1 cellular context compared by ENCODE assay signal in the genomic region with DNA sequence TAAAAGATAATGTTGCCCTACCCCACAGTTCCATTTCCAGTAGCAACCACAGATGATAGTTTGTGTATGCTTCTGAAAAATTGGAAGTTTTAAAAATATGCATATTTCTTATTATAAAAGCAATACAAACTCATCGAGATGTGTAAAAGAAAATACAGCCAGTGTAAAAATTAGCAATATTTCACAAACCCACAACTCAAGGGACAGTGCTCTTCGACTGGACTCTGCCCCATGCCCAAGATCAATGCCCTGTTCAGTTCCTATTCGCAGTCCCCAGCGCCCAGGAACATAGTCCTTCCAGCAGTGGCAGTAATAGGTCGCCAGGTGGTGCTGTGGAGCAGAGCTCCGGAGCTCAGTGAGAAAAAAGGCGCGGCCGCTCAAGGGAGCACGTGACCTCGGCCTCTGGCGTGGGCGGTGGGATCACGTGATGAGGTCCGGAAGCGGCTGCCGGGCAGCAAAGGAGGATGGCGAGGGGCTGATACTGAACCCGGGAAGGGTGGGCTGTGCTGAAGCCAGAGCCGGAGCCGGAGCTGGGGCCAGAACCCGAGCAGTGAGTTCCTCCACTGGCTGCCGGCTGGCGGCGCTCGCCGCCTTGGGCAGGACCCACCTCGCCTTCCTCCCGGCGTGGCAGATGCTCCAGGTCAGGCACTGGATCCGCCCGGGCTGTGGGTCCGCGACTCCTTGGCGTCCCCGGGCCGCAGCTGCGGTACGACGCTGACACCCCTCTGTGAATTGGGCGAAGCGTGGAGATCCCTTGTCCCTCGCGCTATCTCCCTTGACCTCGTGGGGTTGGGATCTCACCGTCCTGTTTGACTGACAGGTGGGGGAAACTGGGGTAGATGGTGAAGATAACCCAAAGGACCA.
TF ChIP-seq lines count a peak whose summit lies in the region.

A gene (plus strand): TSS at position 430 of the 864 bp plus-strand sequence. CDS start 11,190 bp downstream, outside the sequence.

TF ChIP-seq in HepG2, 621 proteins besides CTCF, POLR2A, EP300 and RAD21 (continued from another document and continues in another):
- TF ChIP-seq, protein P1, sequence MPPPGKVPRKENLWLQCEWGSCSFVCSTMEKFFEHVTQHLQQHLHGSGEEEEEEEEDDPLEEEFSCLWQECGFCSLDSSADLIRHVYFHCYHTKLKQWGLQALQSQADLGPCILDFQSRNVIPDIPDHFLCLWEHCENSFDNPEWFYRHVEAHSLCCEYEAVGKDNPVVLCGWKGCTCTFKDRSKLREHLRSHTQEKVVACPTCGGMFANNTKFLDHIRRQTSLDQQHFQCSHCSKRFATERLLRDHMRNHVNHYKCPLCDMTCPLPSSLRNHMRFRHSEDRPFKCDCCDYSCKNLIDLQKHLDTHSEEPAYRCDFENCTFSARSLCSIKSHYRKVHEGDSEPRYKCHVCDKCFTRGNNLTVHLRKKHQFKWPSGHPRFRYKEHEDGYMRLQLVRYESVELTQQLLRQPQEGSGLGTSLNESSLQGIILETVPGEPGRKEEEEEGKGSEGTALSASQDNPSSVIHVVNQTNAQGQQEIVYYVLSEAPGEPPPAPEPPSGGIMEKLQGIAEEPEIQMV (CRISPR knock-in tag; IDR thresholded peaks at IDR 0.05; ENCODE audit: low read depth): no peak
- peak; percentile 77 for TF ChIP-seq ZSCAN9 (CRISPR knock-in tag; IDR thresholded peaks at IDR 0.05; ENCODE audit: borderline replicate concordance)
- no peak for TF ChIP-seq ZNF569 (CRISPR knock-in tag; IDR thresholded peaks at IDR 0.05; ENCODE audit: borderline replicate concordance)
- peak; percentile 50 for TF ChIP-seq HNRNPLL (IDR thresholded peaks at IDR 0.05; ENCODE audit: low read depth, low read length, poor library complexity, severe bottlenecking)
- TF ChIP-seq MEIS2 (CRISPR knock-in tag; IDR thresholded peaks at IDR 0.05): peak; percentile 74
- TF ChIP-seq ZNF674 (CRISPR knock-in tag; IDR thresholded peaks at IDR 0.05; ENCODE audit: low read depth): 0 out of 2 replicates have a peak, but pooled peaks have one; percentile 64
- no peak for TF ChIP-seq HHEX (CRISPR knock-in tag; IDR thresholded peaks at IDR 0.05)
- peak; percentile 26; the same call in 1 of the 2 replicates for TF ChIP-seq ZNF263 (CRISPR knock-in tag; IDR thresholded peaks at IDR 0.05)
- peak; percentile 67; the same call in 1 of the 2 replicates for TF ChIP-seq ZNF44 (CRISPR knock-in tag; IDR thresholded peaks at IDR 0.05)
- TF ChIP-seq FOXK2 (IDR thresholded peaks at IDR 0.05): no peak
- no peak for TF ChIP-seq FOXA1 (IDR thresholded peaks at IDR 0.05)
- 0 out of 2 replicates have a peak, but pooled peaks have one; percentile 16 for TF ChIP-seq FOXA1 (CRISPR knock-in tag; IDR thresholded peaks at IDR 0.05)
- peak; percentile 75 for TF ChIP-seq IKZF4 (CRISPR knock-in tag; IDR thresholded peaks at IDR 0.05; ENCODE audit: borderline replicate concordance, low read depth, not compliant biosample characterization)
- no peak for TF ChIP-seq ZKSCAN1 (IDR thresholded peaks at IDR 0.05; ENCODE audit: low read length)
- TF ChIP-seq CAMTA2 (CRISPR knock-in tag; IDR thresholded peaks at IDR 0.05; ENCODE audit: borderline replicate concordance): no peak
- no peak for TF ChIP-seq ZNF652 (CRISPR knock-in tag; IDR thresholded peaks at IDR 0.05; ENCODE audit: borderline replicate concordance, low read depth)
- peak; percentile 85; the same call in 1 of the 2 replicates for TF ChIP-seq ZKSCAN8 (CRISPR knock-in tag; IDR thresholded peaks at IDR 0.05; ENCODE audit: borderline replicate concordance)
- no peak for TF ChIP-seq ZNF432 (CRISPR knock-in tag; IDR thresholded peaks at IDR 0.05; ENCODE audit: borderline replicate concordance)
- TF ChIP-seq JUND (CRISPR knock-in tag; IDR thresholded peaks at IDR 0.05): no peak
- TF ChIP-seq GPN1 (CRISPR knock-in tag; IDR thresholded peaks at IDR 0.05; ENCODE audit: borderline replicate concordance): no peak
- TF ChIP-seq, protein P2, sequence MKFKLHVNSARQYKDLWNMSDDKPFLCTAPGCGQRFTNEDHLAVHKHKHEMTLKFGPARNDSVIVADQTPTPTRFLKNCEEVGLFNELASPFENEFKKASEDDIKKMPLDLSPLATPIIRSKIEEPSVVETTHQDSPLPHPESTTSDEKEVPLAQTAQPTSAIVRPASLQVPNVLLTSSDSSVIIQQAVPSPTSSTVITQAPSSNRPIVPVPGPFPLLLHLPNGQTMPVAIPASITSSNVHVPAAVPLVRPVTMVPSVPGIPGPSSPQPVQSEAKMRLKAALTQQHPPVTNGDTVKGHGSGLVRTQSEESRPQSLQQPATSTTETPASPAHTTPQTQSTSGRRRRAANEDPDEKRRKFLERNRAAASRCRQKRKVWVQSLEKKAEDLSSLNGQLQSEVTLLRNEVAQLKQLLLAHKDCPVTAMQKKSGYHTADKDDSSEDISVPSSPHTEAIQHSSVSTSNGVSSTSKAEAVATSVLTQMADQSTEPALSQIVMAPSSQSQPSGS (CRISPR knock-in tag; IDR thresholded peaks at IDR 0.05): peak; percentile 47; the same call in 1 of the 2 replicates
- TF ChIP-seq, protein P3, sequence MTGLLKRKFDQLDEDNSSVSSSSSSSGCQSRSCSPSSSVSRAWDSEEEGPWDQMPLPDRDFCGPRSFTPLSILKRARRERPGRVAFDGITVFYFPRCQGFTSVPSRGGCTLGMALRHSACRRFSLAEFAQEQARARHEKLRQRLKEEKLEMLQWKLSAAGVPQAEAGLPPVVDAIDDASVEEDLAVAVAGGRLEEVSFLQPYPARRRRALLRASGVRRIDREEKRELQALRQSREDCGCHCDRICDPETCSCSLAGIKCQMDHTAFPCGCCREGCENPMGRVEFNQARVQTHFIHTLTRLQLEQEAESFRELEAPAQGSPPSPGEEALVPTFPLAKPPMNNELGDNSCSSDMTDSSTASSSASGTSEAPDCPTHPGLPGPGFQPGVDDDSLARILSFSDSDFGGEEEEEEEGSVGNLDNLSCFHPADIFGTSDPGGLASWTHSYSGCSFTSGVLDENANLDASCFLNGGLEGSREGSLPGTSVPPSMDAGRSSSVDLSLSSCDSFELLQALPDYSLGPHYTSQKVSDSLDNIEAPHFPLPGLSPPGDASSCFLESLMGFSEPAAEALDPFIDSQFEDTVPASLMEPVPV (CRISPR knock-in tag; IDR thresholded peaks at IDR 0.05): no peak
- TF ChIP-seq BRCA1 (CRISPR knock-in tag; IDR thresholded peaks at IDR 0.05): no peak; the same call in 1 of the 2 replicates
- no peak; the same call in 1 of the 2 replicates for TF ChIP-seq ZNF33A (CRISPR knock-in tag; IDR thresholded peaks at IDR 0.05; ENCODE audit: borderline replicate concordance)
- TF ChIP-seq HOXA9 (CRISPR knock-in tag; IDR thresholded peaks at IDR 0.05; ENCODE audit: borderline replicate concordance): no peak
- peak; percentile 45; the same call in 1 of the 2 replicates for TF ChIP-seq TAF1 (CRISPR knock-in tag; IDR thresholded peaks at IDR 0.05)
- TF ChIP-seq U2AF1 (optimal IDR thresholded peaks at IDR 0.05; ENCODE audit: low read depth, low read length): no peak
- TF ChIP-seq SPEN (CRISPR knock-in tag; IDR thresholded peaks at IDR 0.05; ENCODE audit: low read depth): peak; percentile 75
- no peak for TF ChIP-seq PAWR (CRISPR knock-in tag; IDR thresholded peaks at IDR 0.05; ENCODE audit: borderline replicate concordance)
- no peak for TF ChIP-seq ZNF549 (CRISPR knock-in tag; IDR thresholded peaks at IDR 0.05)
- TF ChIP-seq ZSCAN25 (CRISPR knock-in tag; IDR thresholded peaks at IDR 0.05): 0 out of 2 replicates have a peak, but pooled peaks have one; percentile 30
- TF ChIP-seq HOXA7 (CRISPR knock-in tag; IDR thresholded peaks at IDR 0.05): no peak
- TF ChIP-seq ZNF816 (CRISPR knock-in tag; IDR thresholded peaks at IDR 0.05; ENCODE audit: borderline replicate concordance): no peak
- TF ChIP-seq FOXC1 (CRISPR knock-in tag; IDR thresholded peaks at IDR 0.05; ENCODE audit: borderline replicate concordance): peak; percentile 35; the same call in 1 of the 2 replicates
- TF ChIP-seq, protein P4, sequence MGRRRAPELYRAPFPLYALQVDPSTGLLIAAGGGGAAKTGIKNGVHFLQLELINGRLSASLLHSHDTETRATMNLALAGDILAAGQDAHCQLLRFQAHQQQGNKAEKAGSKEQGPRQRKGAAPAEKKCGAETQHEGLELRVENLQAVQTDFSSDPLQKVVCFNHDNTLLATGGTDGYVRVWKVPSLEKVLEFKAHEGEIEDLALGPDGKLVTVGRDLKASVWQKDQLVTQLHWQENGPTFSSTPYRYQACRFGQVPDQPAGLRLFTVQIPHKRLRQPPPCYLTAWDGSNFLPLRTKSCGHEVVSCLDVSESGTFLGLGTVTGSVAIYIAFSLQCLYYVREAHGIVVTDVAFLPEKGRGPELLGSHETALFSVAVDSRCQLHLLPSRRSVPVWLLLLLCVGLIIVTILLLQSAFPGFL (CRISPR knock-in tag; IDR thresholded peaks at IDR 0.05): no peak
- no peak for TF ChIP-seq ZNF83 (CRISPR knock-in tag; IDR thresholded peaks at IDR 0.05; ENCODE audit: borderline replicate concordance)
- peak; percentile 56; the same call in 1 of the 2 replicates for TF ChIP-seq ZNF598 (CRISPR knock-in tag; IDR thresholded peaks at IDR 0.05; ENCODE audit: borderline replicate concordance)
- TF ChIP-seq, protein P5, sequence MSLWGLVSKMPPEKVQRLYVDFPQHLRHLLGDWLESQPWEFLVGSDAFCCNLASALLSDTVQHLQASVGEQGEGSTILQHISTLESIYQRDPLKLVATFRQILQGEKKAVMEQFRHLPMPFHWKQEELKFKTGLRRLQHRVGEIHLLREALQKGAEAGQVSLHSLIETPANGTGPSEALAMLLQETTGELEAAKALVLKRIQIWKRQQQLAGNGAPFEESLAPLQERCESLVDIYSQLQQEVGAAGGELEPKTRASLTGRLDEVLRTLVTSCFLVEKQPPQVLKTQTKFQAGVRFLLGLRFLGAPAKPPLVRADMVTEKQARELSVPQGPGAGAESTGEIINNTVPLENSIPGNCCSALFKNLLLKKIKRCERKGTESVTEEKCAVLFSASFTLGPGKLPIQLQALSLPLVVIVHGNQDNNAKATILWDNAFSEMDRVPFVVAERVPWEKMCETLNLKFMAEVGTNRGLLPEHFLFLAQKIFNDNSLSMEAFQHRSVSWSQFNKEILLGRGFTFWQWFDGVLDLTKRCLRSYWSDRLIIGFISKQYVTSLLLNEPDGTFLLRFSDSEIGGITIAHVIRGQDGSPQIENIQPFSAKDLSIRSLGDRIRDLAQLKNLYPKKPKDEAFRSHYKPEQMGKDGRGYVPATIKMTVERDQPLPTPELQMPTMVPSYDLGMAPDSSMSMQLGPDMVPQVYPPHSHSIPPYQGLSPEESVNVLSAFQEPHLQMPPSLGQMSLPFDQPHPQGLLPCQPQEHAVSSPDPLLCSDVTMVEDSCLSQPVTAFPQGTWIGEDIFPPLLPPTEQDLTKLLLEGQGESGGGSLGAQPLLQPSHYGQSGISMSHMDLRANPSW (CRISPR knock-in tag; IDR thresholded peaks at IDR 0.05; ENCODE audit: borderline replicate concordance): no peak; the same call in 1 of the 2 replicates
- no peak for TF ChIP-seq PAF1 (CRISPR knock-in tag; IDR thresholded peaks at IDR 0.05)
- TF ChIP-seq, protein P6, sequence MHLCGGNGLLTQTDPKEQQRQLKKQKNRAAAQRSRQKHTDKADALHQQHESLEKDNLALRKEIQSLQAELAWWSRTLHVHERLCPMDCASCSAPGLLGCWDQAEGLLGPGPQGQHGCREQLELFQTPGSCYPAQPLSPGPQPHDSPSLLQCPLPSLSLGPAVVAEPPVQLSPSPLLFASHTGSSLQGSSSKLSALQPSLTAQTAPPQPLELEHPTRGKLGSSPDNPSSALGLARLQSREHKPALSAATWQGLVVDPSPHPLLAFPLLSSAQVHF (CRISPR knock-in tag; IDR thresholded peaks at IDR 0.05): no peak
- TF ChIP-seq CEBPB (IDR thresholded peaks at IDR 0.05; ENCODE audit: borderline replicate concordance, low read depth, low read length): no peak
- TF ChIP-seq ZNF264 (CRISPR knock-in tag; IDR thresholded peaks at IDR 0.05): 0 out of 2 replicates have a peak, but pooled peaks have one; percentile 71
- TF ChIP-seq, protein P7, sequence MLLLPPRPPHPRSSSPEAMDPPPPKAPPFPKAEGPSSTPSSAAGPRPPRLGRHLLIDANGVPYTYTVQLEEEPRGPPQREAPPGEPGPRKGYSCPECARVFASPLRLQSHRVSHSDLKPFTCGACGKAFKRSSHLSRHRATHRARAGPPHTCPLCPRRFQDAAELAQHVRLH (CRISPR knock-in tag; IDR thresholded peaks at IDR 0.05; ENCODE audit: borderline replicate concordance, low read depth): peak; percentile 96
- peak; percentile 77; the same call in 1 of the 2 replicates for TF ChIP-seq PHF21A (CRISPR knock-in tag; IDR thresholded peaks at IDR 0.05)
- TF ChIP-seq ZNF546 (CRISPR knock-in tag; conservative IDR thresholded peaks at IDR 0.05): no peak
- no peak for TF ChIP-seq ZNF20 (CRISPR knock-in tag; IDR thresholded peaks at IDR 0.05)
- peak; percentile 82 for TF ChIP-seq SRSF1 (optimal IDR thresholded peaks at IDR 0.05; ENCODE audit: low read depth, low read length)
- TF ChIP-seq THAP11 (CRISPR knock-in tag; IDR thresholded peaks at IDR 0.05): peak; percentile 71
- TF ChIP-seq, protein P8, sequence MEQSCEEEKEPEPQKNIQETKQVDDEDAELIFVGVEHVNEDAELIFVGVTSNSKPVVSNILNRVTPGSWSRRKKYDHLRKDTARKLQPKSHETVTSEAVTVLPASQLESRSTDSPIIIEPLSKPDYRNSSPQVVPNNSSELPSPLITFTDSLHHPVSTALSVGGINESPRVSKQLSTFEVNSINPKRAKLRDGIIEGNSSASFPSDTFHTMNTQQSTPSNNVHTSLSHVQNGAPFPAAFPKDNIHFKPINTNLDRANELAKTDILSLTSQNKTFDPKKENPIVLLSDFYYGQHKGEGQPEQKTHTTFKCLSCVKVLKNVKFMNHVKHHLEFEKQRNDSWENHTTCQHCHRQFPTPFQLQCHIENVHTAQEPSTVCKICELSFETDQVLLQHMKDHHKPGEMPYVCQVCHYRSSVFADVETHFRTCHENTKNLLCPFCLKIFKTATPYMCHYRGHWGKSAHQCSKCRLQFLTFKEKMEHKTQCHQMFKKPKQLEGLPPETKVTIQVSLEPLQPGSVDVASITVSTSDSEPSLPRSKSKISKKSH (CRISPR knock-in tag; IDR thresholded peaks at IDR 0.05; ENCODE audit: borderline replicate concordance): no peak
- TF ChIP-seq, protein P9, sequence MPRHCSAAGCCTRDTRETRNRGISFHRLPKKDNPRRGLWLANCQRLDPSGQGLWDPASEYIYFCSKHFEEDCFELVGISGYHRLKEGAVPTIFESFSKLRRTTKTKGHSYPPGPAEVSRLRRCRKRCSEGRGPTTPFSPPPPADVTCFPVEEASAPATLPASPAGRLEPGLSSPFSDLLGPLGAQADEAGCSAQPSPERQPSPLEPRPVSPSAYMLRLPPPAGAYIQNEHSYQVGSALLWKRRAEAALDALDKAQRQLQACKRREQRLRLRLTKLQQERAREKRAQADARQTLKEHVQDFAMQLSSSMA (CRISPR knock-in tag; IDR thresholded peaks at IDR 0.05): 0 out of 2 replicates have a peak, but pooled peaks have one; percentile 71
- TF ChIP-seq TBL1XR1 (IDR thresholded peaks at IDR 0.05; ENCODE audit: borderline replicate concordance, low read length, partially characterized antibody): peak; percentile 32
- peak; percentile 55; the same call in 1 of the 2 replicates for TF ChIP-seq RFXAP (CRISPR knock-in tag; IDR thresholded peaks at IDR 0.05; ENCODE audit: borderline replicate concordance)
- TF ChIP-seq, protein P10, sequence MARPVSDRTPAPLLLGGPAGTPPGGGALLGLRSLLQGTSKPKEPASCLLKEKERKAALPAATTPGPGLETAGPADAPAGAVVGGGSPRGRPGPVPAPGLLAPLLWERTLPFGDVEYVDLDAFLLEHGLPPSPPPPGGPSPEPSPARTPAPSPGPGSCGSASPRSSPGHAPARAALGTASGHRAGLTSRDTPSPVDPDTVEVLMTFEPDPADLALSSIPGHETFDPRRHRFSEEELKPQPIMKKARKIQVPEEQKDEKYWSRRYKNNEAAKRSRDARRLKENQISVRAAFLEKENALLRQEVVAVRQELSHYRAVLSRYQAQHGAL (CRISPR knock-in tag; IDR thresholded peaks at IDR 0.05; ENCODE audit: not compliant biosample characterization): no peak
- 0 out of 2 replicates have a peak, but pooled peaks have one; percentile 22 for TF ChIP-seq ZKSCAN5 (CRISPR knock-in tag; IDR thresholded peaks at IDR 0.05)
